In genomic region chr3:38473229-38473628, GRCh38 we compare ENCODE assay signal across 18 cellular contexts. TPM values are rescaled to one million over a fixed set of nuclear protein-coding genes. Genes with fewer than 3 reads are reported as not detected.
A peak's percentile ranks its signal among the peaks of the same experiment; 100 is the strongest.
DNase-seq lines count a peak whose midpoint lies in the region; ATAC-seq and TF ChIP-seq lines count a peak whose summit lies in the region.
"Had no signal": no experiment of that assay in that cellular context is flagged by ENCODE, and none has a peak within 500 bp of the region (broad histone marks: within the 10 kb centered on the region; RNA-seq: fewer than 3 reads in every experiment).

No MANE protein-coding gene starts in this region.

- H3K27ac ChIP-seq in cardiac muscle cell, result peak overlapping the region; percentile 49
- H3K27ac ChIP-seq in right atrium auricular region, result no peak overlapping the region
- no peak overlapping the region for H3K27ac ChIP-seq in gastrocnemius medialis
- H3K27ac ChIP-seq: ascending aorta, neural progenitor cell, tibial nerve had no signal

- H3K4me3 ChIP-seq in cardiac muscle cell, result no peak overlapping the region
- H3K4me3 ChIP-seq in right atrium auricular region, result no peak overlapping the region
- H3K4me3 ChIP-seq in gastrocnemius medialis, result no peak overlapping the region
- H3K4me3 ChIP-seq: ascending aorta, HAP-1, neural progenitor cell, tibial nerve had no signal

- DNase-seq in cardiac muscle cell (ENCODE audit: low read depth in 1 of 2, low spot score in 1 of 2) (peak in 1 of 2 donors; percentile 88), right atrium auricular region (ENCODE audit: low spot score) (no peak), NCI-H345 (lab: John Stamatoyannopoulos, UW) (peak; percentile 76), ecto neural progenitor cell (ENCODE audit: low spot score) (peak; percentile 24), gastrocnemius medialis (no peak), NCI-H526 (lab: John Stamatoyannopoulos, UW) (no peak)
- DNase-seq: activated CD4-positive, alpha-beta T cell treated with anti-CD3 and anti-CD28 coated beads, Interleukin-2, amount 50 U/mL, for 1 hour; activated naive CD4-positive, alpha-beta T cell treated with Interleukin-2 at 50 U/mL for 16 hours; NCI-H1930; retina had no signal

- TF ChIP-seq POLR2A in gastrocnemius medialis (IDR thresholded peaks at IDR 0.05), result no peak

- ATAC-seq in gastrocnemius medialis, result no peak
- no peak for ATAC-seq in GM21447 (IDR thresholded peaks at IDR 0.05; ENCODE audit: unreplicated experiment)
- no peak for ATAC-seq in GM21786 (IDR thresholded peaks at IDR 0.05; ENCODE audit: unreplicated experiment)
- ATAC-seq: Panc1; stimulated activated memory B cell treated with anti-CD40 and anti-IgM and Interleukin-4, amounts not matched to agents 10 μg/mL and 1 μg/mL and 100 μg/mL, for 72 hours had no signal

- in situ Hi-C loops in gastrocnemius medialis (cut with MboI; ENCODE audit: low sequenced_read_pairs in 4 of 4), result no loop called here

- H3K36me3 ChIP-seq in cardiac muscle cell (peaks cover 1% of the 10 kb centered on the region), right atrium auricular region (no peaks in the 10 kb centered on the region), gastrocnemius medialis (no peaks in the 10 kb centered on the region)
- H3K36me3 ChIP-seq: ascending aorta, HAP-1, neural progenitor cell had no signal

- H3K27me3 ChIP-seq in cardiac muscle cell (no peaks in the 10 kb centered on the region), right atrium auricular region (no peaks in the 10 kb centered on the region), gastrocnemius medialis (no peaks in the 10 kb centered on the region)
- H3K27me3 ChIP-seq: ascending aorta, neural progenitor cell, tibial nerve had no signal

- H3K4me1 ChIP-seq in cardiac muscle cell (ENCODE audit: low read depth) (peaks cover 16% of the 10 kb centered on the region), right atrium auricular region (peaks cover 0 to 17% of the 10 kb centered on the region in 2 donors), gastrocnemius medialis (peaks cover 35 to 62% of the 10 kb centered on the region in 2 donors)
- H3K4me1 ChIP-seq: ascending aorta, HAP-1, neural progenitor cell had no signal

- intact Hi-C loops in gastrocnemius medialis (cut with DNase I; ENCODE audit: low total_unique reads), result loop anchor here (10.0 kb wide), 1 partner anchor 78 kb away; no protein-coding TSS in a partner anchor

- TF ChIP-seq CTCF in cardiac muscle cell (IDR thresholded peaks at IDR 0.05; ENCODE audit: low read depth, low read length), result no peak
- TF ChIP-seq CTCF in right atrium auricular region (IDR thresholded peaks at IDR 0.05), result no peak
- TF ChIP-seq CTCF in gastrocnemius medialis (IDR thresholded peaks at IDR 0.05 in 4 of 5, conservative IDR thresholded peaks at IDR 0.05 in 1 of 5), result no peak

- H3K9me3 ChIP-seq in cardiac muscle cell (ENCODE audit: low read depth) (no peaks in the 10 kb centered on the region), right atrium auricular region (peaks cover 0 to 9% of the 10 kb centered on the region in 2 donors), gastrocnemius medialis (no peaks in the 10 kb centered on the region)

RNA-seq across cellular contexts. Expression of gene ACVR2B, which starts 19.5 kb away (rescaled TPM):
- 34.8 and 70.4 TPM in 2 replicates for total RNA-seq in cardiac muscle cell
- polyA plus RNA-seq in cardiac muscle cell, result 28.6 and 32.8 TPM in 2 replicates
- total RNA-seq in right atrium auricular region, result 1 to 10 TPM; 3.9 to 6.0 TPM
- 10 to 100 TPM in 1 of 4 donors, 1 to 10 TPM in 3; 2.4 to 12.1 (median 6.3) TPM for total RNA-seq in gastrocnemius medialis

RNA-seq across cellular contexts. Expression of gene EXOG, which starts 22.9 kb away (rescaled TPM):
- total RNA-seq in cardiac muscle cell (4.3 and 5.0 TPM in 2 replicates), right atrium auricular region (10 to 100 TPM; 23.4 to 36.6 TPM), gastrocnemius medialis (1 to 10 TPM; 1.6 to 6.5 (median 2.2) TPM)
- 7.0 and 9.1 TPM in 2 replicates for polyA plus RNA-seq in cardiac muscle cell

Comparison
In these comparisons a context has a peak if more than half of its experiments do, and no peak if none do; other contexts are left out.
1. DNase-seq: peak in NCI-H345 (single experiment) and ecto neural progenitor cell (single experiment); none in right atrium auricular region (single experiment), gastrocnemius medialis (0 of 2) and NCI-H526 (0 of 2).